19 cellular contexts compared by ENCODE assay signal in genomic region chrY:9126545-9126944, GRCh38.
"Had no signal": no experiment of that assay in that cellular context is flagged by ENCODE, and none has a peak within 500 bp of the region (broad histone marks: within the 10 kb centered on the region; RNA-seq: fewer than 3 reads in every experiment).

No MANE protein-coding gene starts in this region.

- H3K4me2 ChIP-seq: hepatocyte had no signal

- H3K27ac ChIP-seq: ascending aorta, esophagus squamous epithelium, hepatocyte, lower lobe of right lung, ovary, right lobe of liver, testis, upper lobe of left lung had no signal

- H3K27me3 ChIP-seq: ascending aorta, esophagus squamous epithelium, hepatocyte, ovary, right lobe of liver, stomach, testis, upper lobe of left lung had no signal

- H3K4me1 ChIP-seq: ascending aorta, esophagus squamous epithelium, lower lobe of right lung, right lobe of liver, stomach, testis, upper lobe of left lung had no signal

- H2AFZ ChIP-seq: hepatocyte had no signal

- H3K9me3 ChIP-seq: ascending aorta, esophagus squamous epithelium, lower lobe of right lung, ovary, right lobe of liver, stomach, testis, upper lobe of left lung had no signal

- H3K79me2 ChIP-seq: hepatocyte had no signal

- DNase-seq: activated CD4-positive, alpha-beta T cell treated with anti-CD3 and anti-CD28 coated beads, Interleukin-2, amount 50 U/mL, for 1 hour; activated CD8-positive, alpha-beta memory T cell treated with anti-CD3 and anti-CD28 coated beads for 24 hours; activated CD8-positive, alpha-beta memory T cell treated with anti-CD3 and anti-CD28 coated beads, Interleukin-2, amount 50 U/mL, for 48 hours; activated effector memory CD4-positive, alpha-beta T cell treated with anti-CD3 and anti-CD28 coated beads, Interleukin-2, amount 50 U/mL, for 16 hours; activated T-cell treated with anti-CD3 and anti-CD28 coated beads, Interleukin-2, amount 50 U/mL, for 48 hours; cerebellar nuclear complex; cortex of kidney; esophagus squamous epithelium; left colon; lower lobe of right lung; natural killer cell; ovary; right lobe of liver; stimulated activated CD4-positive, alpha-beta T cell treated with anti-CD3 and anti-CD28 coated beads, Interleukin-4, amount 100 ng/mL, for 24 hours; stomach; testis; upper lobe of left lung had no signal

- H3K4me3 ChIP-seq: ascending aorta, esophagus squamous epithelium, hepatocyte, lower lobe of right lung, ovary, right lobe of liver, stomach, testis, upper lobe of left lung had no signal

- H3K36me3 ChIP-seq: ascending aorta, esophagus squamous epithelium, lower lobe of right lung, ovary, right lobe of liver, stomach, upper lobe of left lung had no signal
